ENCODE assay signal across 14 cellular contexts in the genomic region with DNA sequence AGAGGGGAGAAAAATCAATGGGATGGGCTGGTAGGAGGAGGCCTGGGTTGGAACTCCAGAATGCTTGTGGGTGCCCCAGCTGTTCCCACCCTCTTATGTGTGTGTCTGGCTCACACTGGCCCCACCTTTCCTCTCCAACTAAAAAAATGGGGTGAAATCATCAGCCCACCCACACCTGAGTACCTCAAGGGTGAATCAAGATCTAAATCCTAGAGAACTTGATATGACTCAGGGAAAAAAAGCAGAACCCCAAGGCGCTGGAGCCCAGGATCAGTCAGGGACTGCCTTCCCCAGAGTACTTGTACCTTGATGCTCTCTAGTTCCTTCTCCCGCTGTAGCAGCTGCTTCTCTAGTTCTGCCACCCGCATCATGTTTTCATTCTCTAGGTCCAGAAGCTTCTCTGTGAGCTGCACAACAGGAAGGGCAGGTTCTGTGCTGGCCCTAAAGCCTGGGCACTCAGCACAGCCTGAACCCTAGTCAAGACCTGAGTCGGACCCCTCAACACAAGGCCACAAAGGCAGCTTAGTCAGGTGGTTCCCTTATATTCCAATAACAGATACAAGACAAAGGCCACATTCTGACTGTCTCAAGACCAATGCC. TPM values are rescaled to one million over a fixed set of nuclear protein-coding genes. Genes with fewer than 3 reads are reported as not detected.
DNase-seq lines count a peak whose midpoint lies in the region; ATAC-seq, FAIRE-seq and TF ChIP-seq lines count a peak whose summit lies in the region.
"Had no signal": no experiment of that assay in that cellular context is flagged by ENCODE, and none has a peak within 500 bp of the region (broad histone marks: within the 10 kb centered on the region; RNA-seq: fewer than 3 reads in every experiment).

No MANE protein-coding gene starts in this region.

- no peaks in the 10 kb centered on the region for H3K27me3 Mint-ChIP-seq in naive thymus-derived CD4-positive, alpha-beta T cell
- no peaks in the 10 kb centered on the region for H3K27me3 Mint-ChIP-seq in T-helper 2 cell treated with Interferon-gamma antibody and Interleukin-4, amounts not matched to agents 5 μg/mL and 100 μg/mL, for 36 hours (ENCODE audit: low read depth)
- H3K27me3 Mint-ChIP-seq: CD4-positive, alpha-beta memory T cell had no signal

- no peaks in the 10 kb centered on the region for H3K36me3 ChIP-seq in bronchial epithelial cell (ENCODE audit: control insufficient read depth, insufficient read depth, low read length)
- H3K36me3 ChIP-seq in naive thymus-derived CD4-positive, alpha-beta T cell (ENCODE audit: control insufficient read depth in 2 of 3, insufficient read depth in 3 of 3, low read length in 3 of 3), result peaks cover 0 to 81% (median 4%) of the 10 kb centered on the region in 3 experiments

- H3K4me3 Mint-ChIP-seq in naive thymus-derived CD4-positive, alpha-beta T cell, result no peak overlapping the region
- no peak overlapping the region for H3K4me3 Mint-ChIP-seq in T-helper 2 cell treated with Interferon-gamma antibody and Interleukin-4, amounts not matched to agents 5 μg/mL and 100 μg/mL, for 36 hours
- H3K4me3 Mint-ChIP-seq: CD4-positive, alpha-beta memory T cell had no signal

- POLR2A ChIA-PET in naive thymus-derived CD4-positive, alpha-beta T cell (lab: Charles Lee), result interaction anchor here (0.8 to 4.7 kb wide), 3 partner anchors 10 to 19 kb away, joined by 3 to 36 read pairs (median 18); no protein-coding TSS in a partner anchor

- peaks cover 5% of the 10 kb centered on the region for H3K4me1 ChIP-seq in right cardiac atrium (ENCODE audit: control insufficient read depth, insufficient read depth, low read length)
- peaks cover 0 to 16% of the 10 kb centered on the region in 2 donors for H3K4me1 ChIP-seq in naive thymus-derived CD4-positive, alpha-beta T cell (ENCODE audit: control insufficient read depth in 2 of 2, insufficient read depth in 2 of 2, low read length in 2 of 2)

- 95% methylated on average over 4 of the region's 4 CpGs for WGBS in right cardiac atrium

- intact Hi-C loops in cardiac septum (cut with DNase I), result no loop called here
- intact Hi-C loops in right cardiac atrium (cut with DNase I), result loop anchor here in 1 of 4 donors (10.0 kb wide), 1 partner anchor 192 kb away; the partner anchor contains the start of gene BCDIN3D
- intact Hi-C loops in naive thymus-derived CD4-positive, alpha-beta T cell (cut with micrococcal nuclease), result no loop called here

- CTCF ChIA-PET in naive thymus-derived CD4-positive, alpha-beta T cell (lab: Charles Lee), result interaction anchor here (0.7 to 1.2 kb wide), 3 partner anchors 10 to 59 kb away, joined by 3 to 4 read pairs (median 4); no protein-coding TSS in a partner anchor

- H3K27ac ChIP-seq in right cardiac atrium (ENCODE audit: low read length), result no peak overlapping the region
- peak overlapping the region; percentile 22 for H3K27ac ChIP-seq in naive thymus-derived CD4-positive, alpha-beta T cell (ENCODE audit: low read depth, low read length)
- H3K27ac ChIP-seq: RWPE1 had no signal

- no peak for ATAC-seq in right cardiac atrium
- ATAC-seq in naive thymus-derived CD4-positive, alpha-beta T cell, result no peak

- FAIRE-seq in bronchial epithelial cell (lab: Jason Lieb, UNC), result peak; percentile 81

- H3K9me3 Mint-ChIP-seq in naive thymus-derived CD4-positive, alpha-beta T cell, result no peaks in the 10 kb centered on the region
- no peaks in the 10 kb centered on the region for H3K9me3 Mint-ChIP-seq in T-helper 2 cell treated with Interferon-gamma antibody and Interleukin-4, amounts not matched to agents 5 μg/mL and 100 μg/mL, for 36 hours
- H3K9me3 Mint-ChIP-seq: CD4-positive, alpha-beta memory T cell had no signal

- no peaks in the 10 kb centered on the region for H3K9me3 ChIP-seq in right cardiac atrium (ENCODE audit: control insufficient read depth, low read length)
- no peaks in the 10 kb centered on the region for H3K9me3 ChIP-seq in naive thymus-derived CD4-positive, alpha-beta T cell (ENCODE audit: control insufficient read depth in 2 of 3, low read length in 3 of 3)

- DNase-seq in cardiac septum (ENCODE audit: low spot score), result peak; percentile 56
- no peak for DNase-seq in right cardiac atrium
- peak; percentile 71 for DNase-seq in bronchial epithelial cell (ENCODE audit: low read depth)
- DNase-seq in naive thymus-derived CD4-positive, alpha-beta T cell, result no peak
- DNase-seq in T-helper 1 cell, result no peak
- DNase-seq in T-helper 2 cell treated with Interferon-gamma antibody and Interleukin-4, amounts not matched to agents 5 μg/mL and 100 μg/mL, for 36 hours (ENCODE audit: low spot score), result no peak
- no peak for DNase-seq in DMS79 (lab: John Stamatoyannopoulos, UW)
- DNase-seq: CD4-positive, alpha-beta memory T cell; GF-D8; KG1; NCI-H1048; NCI-H1694; NCI-H446 had no signal

- peaks cover 15 to 51% (median 32%) of the 10 kb centered on the region in 5 donors for H3K36me3 Mint-ChIP-seq in naive thymus-derived CD4-positive, alpha-beta T cell
- H3K36me3 Mint-ChIP-seq in T-helper 2 cell treated with Interferon-gamma antibody and Interleukin-4, amounts not matched to agents 5 μg/mL and 100 μg/mL, for 36 hours (ENCODE audit: low read depth), result peaks cover 40% of the 10 kb centered on the region

- H3K27me3 ChIP-seq in right cardiac atrium (ENCODE audit: control insufficient read depth, insufficient read depth) (no peaks in the 10 kb centered on the region), bronchial epithelial cell (ENCODE audit: control insufficient read depth, insufficient read depth, low read length) (no peaks in the 10 kb centered on the region)
- no peaks in the 10 kb centered on the region for H3K27me3 ChIP-seq in naive thymus-derived CD4-positive, alpha-beta T cell (ENCODE audit: control insufficient read depth in 2 of 2, insufficient read depth in 2 of 2, low read length in 2 of 2)

- H3K4me3 ChIP-seq in right cardiac atrium (ENCODE audit: low read length) (no peak overlapping the region), bronchial epithelial cell (ENCODE audit: low read depth, low read length) (no peak overlapping the region)
- no peak overlapping the region for H3K4me3 ChIP-seq in naive thymus-derived CD4-positive, alpha-beta T cell (ENCODE audit: low read length)

- peak overlapping the region in 8 of 9 donors; percentile 40 to 78 (median 60) for H3K27ac Mint-ChIP-seq in naive thymus-derived CD4-positive, alpha-beta T cell
- no peak overlapping the region for H3K27ac Mint-ChIP-seq in T-helper 2 cell treated with Interferon-gamma antibody and Interleukin-4, amounts not matched to agents 5 μg/mL and 100 μg/mL, for 36 hours

- TF ChIP-seq CTCF in bronchial epithelial cell (IDR thresholded peaks at IDR 0.05; ENCODE audit: insufficient read depth, low read length, severe bottlenecking), result no peak

- peaks cover 32 to 63% (median 53%) of the 10 kb centered on the region in 7 donors for H3K4me1 Mint-ChIP-seq in naive thymus-derived CD4-positive, alpha-beta T cell
- peaks cover 25% of the 10 kb centered on the region for H3K4me1 Mint-ChIP-seq in T-helper 2 cell treated with Interferon-gamma antibody and Interleukin-4, amounts not matched to agents 5 μg/mL and 100 μg/mL, for 36 hours (ENCODE audit: low read depth)

RNA-seq across cellular contexts. Expression of gene PRPF40B, which starts 29.7 kb away (rescaled TPM):
- 30.1 TPM for total RNA-seq in cardiac septum
- 10 to 100 TPM; 19.2 to 26.7 (median 22.1) TPM for total RNA-seq in right cardiac atrium
- polyA plus RNA-seq in right cardiac atrium, result 15.9 TPM
- total RNA-seq in bronchial epithelial cell, result 16.3 and 21.4 TPM in 2 replicates
- 10 to 100 TPM in 4 of 5 experiments, 1 to 10 TPM in 1; 7.8 to 24.1 (median 12.1) TPM for total RNA-seq in naive thymus-derived CD4-positive, alpha-beta T cell
- 1 to 10 TPM; 2.0 to 4.2 TPM for polyA plus RNA-seq in naive thymus-derived CD4-positive, alpha-beta T cell

RNA-seq across cellular contexts. Expression of gene FAM186B, which starts 47.6 kb away (rescaled TPM):
- total RNA-seq in cardiac septum (0.48 TPM), right cardiac atrium (under 1 TPM; 0.17 to 0.74 (median 0.43) TPM), bronchial epithelial cell (0.13 and 0.26 TPM in 2 replicates)
- polyA plus RNA-seq in right cardiac atrium, result 0.16 TPM
- total RNA-seq in naive thymus-derived CD4-positive, alpha-beta T cell, result 1 to 10 TPM in 1 of 5 experiments, under 1 TPM in 4; 0.24 to 1.1 (median 0.51) TPM
- polyA plus RNA-seq in naive thymus-derived CD4-positive, alpha-beta T cell, result under 1 TPM; 0.13 to 0.26 TPM

RNA-seq across cellular contexts. Expression of gene FMNL3, which starts 54.2 kb away (rescaled TPM):
- total RNA-seq in cardiac septum (19.8 TPM), right cardiac atrium (10 to 100 TPM; 11.7 to 19.0 (median 11.9) TPM), bronchial epithelial cell (2.2 and 2.6 TPM in 2 replicates)
- 7.0 TPM for polyA plus RNA-seq in right cardiac atrium
- 10 to 100 TPM; 33.3 to 40.4 (median 39.7) TPM for total RNA-seq in naive thymus-derived CD4-positive, alpha-beta T cell
- 10 to 100 TPM; 10.4 to 12.0 TPM for polyA plus RNA-seq in naive thymus-derived CD4-positive, alpha-beta T cell

Comparison
In these comparisons a context has a peak if more than half of its experiments do, and no peak if none do; other contexts are left out.
1. DNase-seq: peak in cardiac septum (single experiment) and bronchial epithelial cell (single experiment); none in right cardiac atrium (0 of 3), naive thymus-derived CD4-positive, alpha-beta T cell (0 of 9), T-helper 1 cell (0 of 5), T-helper 2 cell treated with Interferon-gamma antibody and Interleukin-4, amounts not matched to agents 5 μg/mL and 100 μg/mL, for 36 hours (single experiment) and DMS79 (single experiment).